In the genomic region with DNA sequence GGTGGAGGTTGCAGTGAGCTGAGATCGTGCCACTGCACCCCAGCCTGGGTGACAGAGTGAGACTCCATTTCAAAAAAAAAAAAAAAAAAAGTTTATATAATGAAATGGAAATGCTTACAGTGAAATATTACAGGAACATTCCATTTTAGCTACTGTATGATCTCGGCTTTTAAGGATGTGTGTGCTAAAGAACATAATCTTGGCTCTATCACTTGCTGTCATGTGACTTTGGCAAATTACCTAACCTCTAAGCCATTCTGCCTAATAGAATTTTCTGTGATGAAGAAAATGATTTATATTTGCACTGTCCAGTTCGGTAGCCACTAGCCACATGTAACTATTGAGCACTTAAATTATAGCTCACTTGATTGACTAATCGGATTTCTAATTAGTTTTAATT, we compare ENCODE assay signal across 22 cellular contexts. TPM values are rescaled to one million over a fixed set of nuclear protein-coding genes. Genes with fewer than 3 reads are reported as not detected.
DNase-seq lines count a peak whose midpoint lies in the region; ATAC-seq and TF ChIP-seq lines count a peak whose summit lies in the region.
"Had no signal": no experiment of that assay in that cellular context is flagged by ENCODE, and none has a peak within 500 bp of the region (broad histone marks: within the 10 kb centered on the region; RNA-seq: fewer than 3 reads in every experiment).

No MANE protein-coding gene starts in this region.

- H3K27ac ChIP-seq in HEK293 (ENCODE audit: extremely low read depth, low read depth, low read length) (no peak overlapping the region), foreskin keratinocyte (no peak overlapping the region)
- no peak overlapping the region for H3K27ac ChIP-seq in effector memory CD4-positive, alpha-beta T cell (ENCODE audit: insufficient read depth, low read length, poor library complexity, severe bottlenecking)
- H3K27ac ChIP-seq: HL-60, neutrophil, SJCRH30 had no signal

- H3K9me3 ChIP-seq in HEK293 (ENCODE audit: control insufficient read depth, insufficient read depth, low read depth, low read length), result no peaks in the 10 kb centered on the region
- H3K9me3 ChIP-seq in effector memory CD4-positive, alpha-beta T cell (ENCODE audit: control insufficient read depth, low read length), result no peaks in the 10 kb centered on the region
- H3K9me3 ChIP-seq: gastrocnemius medialis, neutrophil, SJCRH30 had no signal

- no peak for ATAC-seq in foreskin keratinocyte
- ATAC-seq: activated naive CD4-positive, alpha-beta T cell treated with anti-CD3 and anti-CD28 coated beads, Interleukin-2, amount 50 U/mL, for 72 hours; gastrocnemius medialis; HepG2; stimulated activated naive B cell treated with anti-CD40 and anti-IgM and Interleukin-4, amounts not matched to agents 10 μg/mL and 1 μg/mL and 100 μg/mL, for 72 hours had no signal

- H3K4me3 ChIP-seq in HEK293 (ENCODE audit: low read depth, low read length) (no peak overlapping the region), astrocyte of the spinal cord (ENCODE audit: low read depth, low read length) (no peak overlapping the region)
- no peak overlapping the region for H3K4me3 ChIP-seq in effector memory CD4-positive, alpha-beta T cell (ENCODE audit: insufficient read depth, low read depth, low read length, poor library complexity, severe bottlenecking)
- H3K4me3 ChIP-seq: gastrocnemius medialis, SJCRH30, smooth muscle cell had no signal

- in situ Hi-C loops in astrocyte of the spinal cord (cut with HindIII; ENCODE audit: low sequenced_read_pairs), result no loop called here

- H3K27me3 ChIP-seq in effector memory CD4-positive, alpha-beta T cell (replicated peaks; ENCODE audit: control insufficient read depth, insufficient read depth, low read length, poor library complexity, severe bottlenecking), result no peaks in the 10 kb centered on the region
- no peaks in the 10 kb centered on the region for H3K27me3 ChIP-seq in foreskin keratinocyte
- H3K27me3 ChIP-seq: gastrocnemius medialis, neutrophil, SJCRH30 had no signal

- H3K4me1 ChIP-seq in HEK293 (ENCODE audit: control insufficient read depth, insufficient read depth, low read length) (peaks cover 3% of the 10 kb centered on the region; the same call in 1 of the 2 replicates), foreskin keratinocyte (peaks cover 26% of the 10 kb centered on the region)
- H3K4me1 ChIP-seq in effector memory CD4-positive, alpha-beta T cell (ENCODE audit: control insufficient read depth, insufficient read depth, low read length, poor library complexity, severe bottlenecking), result no peaks in the 10 kb centered on the region
- H3K4me1 ChIP-seq: SJCRH30 had no signal

- CTCF ChIA-PET in HEK293 (lab: Yijun Ruan, JAX), result interaction anchor here (1.0 kb wide), 1 partner anchor 15 kb away, joined by 5 read pairs; no protein-coding TSS in a partner anchor

- H3K36me3 ChIP-seq in HEK293 (ENCODE audit: control insufficient read depth in 2 of 2, insufficient read depth in 1 of 2, low read length in 2 of 2), result peaks cover 52 to 79% of the 10 kb centered on the region in 2 experiments
- peaks cover 33% of the 10 kb centered on the region for H3K36me3 ChIP-seq in effector memory CD4-positive, alpha-beta T cell (ENCODE audit: control insufficient read depth, insufficient read depth, low read length)

- POLR2A ChIA-PET in HEK293 (lab: Yijun Ruan, JAX), result no interaction called here

- TF ChIP-seq CTCF in HEK293 (tag by site-specific recombination; IDR thresholded peaks at IDR 0.05) (no peak), astrocyte of the spinal cord (IDR thresholded peaks at IDR 0.05; ENCODE audit: low read depth, low read length) (no peak), foreskin keratinocyte (conservative IDR thresholded peaks at IDR 0.05) (no peak)

- peak; percentile 27 for DNase-seq in astrocyte of the spinal cord (ENCODE audit: low read depth, low spot score)
- peak; percentile 47 for DNase-seq in fibroblast of the conjunctiva (ENCODE audit: low read depth)
- no peak for DNase-seq in activated naive CD4-positive, alpha-beta T cell treated with Interleukin-2 at 50 U/mL for 16 hours
- no peak for DNase-seq in effector memory CD4-positive, alpha-beta T cell
- DNase-seq in activated CD4-positive, alpha-beta T cell treated with anti-CD3 and anti-CD28 coated beads, Interleukin-2, amount 50 U/mL, for 4 hours, result no peak
- no peak for DNase-seq in foreskin keratinocyte
- DNase-seq: activated CD4-positive, alpha-beta T cell treated with anti-CD3 and anti-CD28 coated beads for 4 hours; gastrocnemius medialis; mammary epithelial cell; NCI-H1105; NCI-H2029 treated with DMSO at 0.1 percent for 48 hours; NCI-H446; NK-92 treated with Interleukin-12 subunit alpha and Interleukin-12 subunit beta, amount 100 ng/mL, for 24 hours; SJCRH30; stimulated activated CD4-positive, alpha-beta T cell treated with anti-CD3 and anti-CD28 coated beads, Interleukin-2, amount 100 ng/mL, for 48 hours; stimulated activated naive B cell treated with anti-CD40 and anti-IgM and Interleukin-4, amounts not matched to agents 10 μg/mL and 1 μg/mL and 100 μg/mL, for 72 hours had no signal

TF ChIP-seq in HEK293, 187 proteins besides CTCF, POLR2A, EP300 and RAD21:
- TF ChIP-seq ZNF791 (tag by site-specific recombination; IDR thresholded peaks at IDR 0.05) (no peak), ZNF660 (tag by site-specific recombination; IDR thresholded peaks at IDR 0.05) (peak; percentile 63; the same call in 1 of the 2 replicates)
- TF ChIP-seq, protein P1, sequence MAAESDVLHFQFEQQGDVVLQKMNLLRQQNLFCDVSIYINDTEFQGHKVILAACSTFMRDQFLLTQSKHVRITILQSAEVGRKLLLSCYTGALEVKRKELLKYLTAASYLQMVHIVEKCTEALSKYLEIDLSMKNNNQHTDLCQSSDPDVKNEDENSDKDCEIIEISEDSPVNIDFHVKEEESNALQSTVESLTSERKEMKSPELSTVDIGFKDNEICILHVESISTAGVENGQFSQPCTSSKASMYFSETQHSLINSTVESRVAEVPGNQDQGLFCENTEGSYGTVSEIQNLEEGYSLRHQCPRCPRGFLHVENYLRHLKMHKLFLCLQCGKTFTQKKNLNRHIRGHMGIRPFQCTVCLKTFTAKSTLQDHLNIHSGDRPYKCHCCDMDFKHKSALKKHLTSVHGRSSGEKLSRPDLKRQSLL (tag by site-specific recombination; IDR thresholded peaks at IDR 0.05), result peak; percentile 14; the same call in 1 of the 2 replicates

RNA-seq across cellular contexts. Expression of a gene that starts 36.3 kb away (rescaled TPM):
- 60.1 and 68.2 TPM in 2 replicates for total RNA-seq in foreskin keratinocyte
- 8.1 and 11.5 TPM in 2 replicates for polyA plus RNA-seq in foreskin keratinocyte

Comparison
In these comparisons a context has a peak if more than half of its experiments do, and no peak if none do; other contexts are left out.
1. DNase-seq: peak in astrocyte of the spinal cord (single experiment) and fibroblast of the conjunctiva (single experiment); none in activated naive CD4-positive, alpha-beta T cell treated with Interleukin-2 at 50 U/mL for 16 hours (single experiment), effector memory CD4-positive, alpha-beta T cell (0 of 3), activated CD4-positive, alpha-beta T cell treated with anti-CD3 and anti-CD28 coated beads, Interleukin-2, amount 50 U/mL, for 4 hours (0 of 2) and foreskin keratinocyte (0 of 2).